Comparison of ENCODE assay signal across 23 cellular contexts in genomic region chr12:109252799-109253198, GRCh38. TPM values are rescaled to one million over a fixed set of nuclear protein-coding genes. Genes with fewer than 3 reads are reported as not detected.
"Had no signal": no experiment of that assay in that cellular context is flagged by ENCODE, and none has a peak within 500 bp of the region (broad histone marks: within the 10 kb centered on the region; RNA-seq: fewer than 3 reads in every experiment).

No MANE protein-coding gene starts in this region.

- H3K4me3 ChIP-seq: MG63, SJSA1, SK-N-MC had no signal

- H3K36me3 ChIP-seq: MG63, SJSA1 had no signal

- FAIRE-seq: RCC 7860 had no signal

- H3K27me3 ChIP-seq: MG63, SJSA1 had no signal

- DNase-seq: KBM-7, MG63, NCI-H1092 treated with DMSO at 0.1 percent for 48 hours, NCI-H1436, NCI-H187, NCI-H2029, NCI-H2081 treated with DMSO at 0.1 percent for 48 hours, NCI-H2171, NCI-H226, NCI-H446, NCI-H510A, NCI-H524 treated with DMSO at 0.1 percent for 48 hours, NCI-H69, NCI-H774, Right ventricle myocardium superior, RPMI8226, SIG-M5 had no signal

- H3K27ac ChIP-seq: SJSA1, SK-N-MC had no signal

- H3K9me3 ChIP-seq: SJSA1 had no signal

- H3K4me1 ChIP-seq: SJSA1 had no signal

RNA-seq across cellular contexts. Expression of gene FOXN4, which starts 56.3 kb away (rescaled TPM):
- total RNA-seq: HT1080, LHCN-M2, Right ventricle myocardium superior, SJSA1 had no signal
- polyA plus RNA-seq: IgD-negative memory B cell had no signal
